Comparison of ENCODE assay signal across 17 cellular contexts in the genomic region with DNA sequence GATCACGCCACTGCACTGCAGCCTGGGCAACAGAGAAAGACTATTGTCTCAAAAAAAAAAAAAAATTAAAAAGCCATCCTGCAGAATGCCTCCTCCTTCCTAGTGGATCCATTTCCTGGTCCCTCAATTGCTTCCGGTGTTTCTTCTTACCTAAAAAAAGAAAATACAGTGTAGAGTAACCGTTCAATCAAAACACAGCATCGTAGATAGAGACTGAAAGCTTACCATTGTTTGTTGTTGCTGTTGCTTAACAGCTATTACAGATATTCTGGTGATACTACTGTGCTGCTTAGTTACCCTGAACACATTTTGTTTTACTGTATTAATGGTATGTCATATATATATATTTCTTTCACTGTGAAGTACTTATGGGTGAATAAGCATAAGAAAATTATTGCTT. TPM values are rescaled to one million over a fixed set of nuclear protein-coding genes. Genes with fewer than 3 reads are reported as not detected.
DNase-seq lines count a peak whose midpoint lies in the region; ATAC-seq, FAIRE-seq and TF ChIP-seq lines count a peak whose summit lies in the region.
"Had no signal": no experiment of that assay in that cellular context is flagged by ENCODE, and none has a peak within 500 bp of the region (broad histone marks: within the 10 kb centered on the region; RNA-seq: fewer than 3 reads in every experiment).

No MANE protein-coding gene starts in this region.

- no peaks in the 10 kb centered on the region for H3K9me3 Mint-ChIP-seq in activated naive CD4-positive, alpha-beta T cell treated with anti-CD3 and anti-CD28 coated beads, Interleukin-2, amount 10 ng/mL, durations not matched to agents 7 days and 5 days
- H3K9me3 Mint-ChIP-seq: CD4-positive, CD25-positive, alpha-beta regulatory T cell had no signal

- peak overlapping the region; percentile 30 for H3K9ac ChIP-seq in endothelial cell of umbilical vein (replicated peaks; ENCODE audit: extremely low read depth, insufficient read depth, low read length)
- H3K9ac ChIP-seq: BLaER1 treated with 17β-estradiol and CSF1 and Interleukin-3, amounts not matched to agents 10 nM and 100 nM; GM23248 had no signal

- 39 to 44% methylated on average over 4 of the region's 4 CpGs for WGBS in heart right ventricle, 2 donors

- H3K4me3 Mint-ChIP-seq in T-helper 17 cell: no peak overlapping the region
- no peak overlapping the region for H3K4me3 Mint-ChIP-seq in activated naive CD4-positive, alpha-beta T cell treated with anti-CD3 and anti-CD28 coated beads, Interleukin-2, amount 10 ng/mL, durations not matched to agents 7 days and 5 days
- H3K4me3 Mint-ChIP-seq: CD4-positive, CD25-positive, alpha-beta regulatory T cell had no signal

- H3K36me3 ChIP-seq in heart right ventricle (peaks cover 0 to 86% (median 25%) of the 10 kb centered on the region in 9 donors), right atrium auricular region (peaks cover 38% of the 10 kb centered on the region), endothelial cell of umbilical vein (ENCODE audit: control insufficient read depth in 2 of 2, extremely low read depth in 1 of 2, insufficient read depth in 2 of 2, low read length in 2 of 2) (peaks cover 0 to 6% of the 10 kb centered on the region in 2 experiments)

- intact Hi-C loops in heart right ventricle (cut with DNase I): no loop called here
- intact Hi-C loops in endothelial cell of umbilical vein (cut with micrococcal nuclease): loop anchor here (1.0 kb wide), 1 partner anchor 7 kb away; no protein-coding TSS in a partner anchor

- peak in 7 of 8 donors; percentile 34 to 74 (median 65) for ATAC-seq in heart right ventricle
- no peak for ATAC-seq in T-helper 17 cell
- ATAC-seq in GM19463 (IDR thresholded peaks at IDR 0.05; ENCODE audit: unreplicated experiment): no peak
- ATAC-seq: HCT116 had no signal

- BruUV-seq in endothelial cell of umbilical vein (replicated peaks; lab: Mats Ljungman, UMichigan): no TSS peak

- H3K4me2 ChIP-seq in endothelial cell of umbilical vein (ENCODE audit: insufficient read depth, low read length): no peak overlapping the region
- H3K4me2 ChIP-seq: BLaER1 treated with 17β-estradiol and CSF1 and Interleukin-3, amounts not matched to agents 10 nM and 100 nM had no signal

- peaks cover 3% of the 10 kb centered on the region for H4K20me1 ChIP-seq in endothelial cell of umbilical vein (replicated peaks; ENCODE audit: control insufficient read depth, extremely low read depth, insufficient read depth, low read length)

- FAIRE-seq in endothelial cell of umbilical vein (lab: Jason Lieb, UNC): no peak
- FAIRE-seq: GM12891, H54 had no signal

- CTCF ChIA-PET in endothelial cell of umbilical vein (lab: Charles Lee): interaction anchor here (1.0 kb wide), 1 partner anchor 28 kb away, joined by 3 read pairs; no protein-coding TSS in a partner anchor
- CTCF ChIA-PET in activated naive CD4-positive, alpha-beta T cell treated with anti-CD3 and anti-CD28 coated beads, Interleukin-2, amount 10 ng/mL, durations not matched to agents 7 days and 5 days (lab: Charles Lee): no interaction called here

- H3K4me3 ChIP-seq in heart right ventricle (no peak overlapping the region), right atrium auricular region (no peak overlapping the region), endothelial cell of umbilical vein (replicated peaks in 1 of 3; ENCODE audit: insufficient read depth in 1 of 3, low read depth in 1 of 3, low read length in 3 of 3) (no peak overlapping the region)
- H3K4me3 ChIP-seq: BLaER1 treated with 17β-estradiol and CSF1 and Interleukin-3, amounts not matched to agents 10 nM and 100 nM; GM23248 had no signal

- H3K36me3 Mint-ChIP-seq in T-helper 17 cell (ENCODE audit: low read depth): peaks cover 6% of the 10 kb centered on the region
- peaks cover 46% of the 10 kb centered on the region for H3K36me3 Mint-ChIP-seq in activated naive CD4-positive, alpha-beta T cell treated with anti-CD3 and anti-CD28 coated beads, Interleukin-2, amount 10 ng/mL, durations not matched to agents 7 days and 5 days

- no peak for TF ChIP-seq POLR2A in endothelial cell of umbilical vein (IDR thresholded peaks at IDR 0.05; ENCODE audit: low read depth, low read length)

- H3K9me1 ChIP-seq in endothelial cell of umbilical vein (replicated peaks; ENCODE audit: control insufficient read depth, extremely low read depth, insufficient read depth, low read length): no peaks in the 10 kb centered on the region

- POLR2A ChIA-PET in endothelial cell of umbilical vein (lab: Charles Lee): no interaction called here

- H2AFZ ChIP-seq in endothelial cell of umbilical vein (ENCODE audit: low read depth, low read length): no peak overlapping the region
- H2AFZ ChIP-seq: GM23248 had no signal

- peak overlapping the region; percentile 53 for H3K27ac Mint-ChIP-seq in T-helper 17 cell
- H3K27ac Mint-ChIP-seq in activated naive CD4-positive, alpha-beta T cell treated with anti-CD3 and anti-CD28 coated beads, Interleukin-2, amount 10 ng/mL, durations not matched to agents 7 days and 5 days: no peak overlapping the region
- H3K27ac Mint-ChIP-seq: CD4-positive, CD25-positive, alpha-beta regulatory T cell had no signal

- dilution Hi-C loops in endothelial cell of umbilical vein (cut with MboI; ENCODE audit: extremely low pct_ligation_motif_present, low sequenced_read_pairs): no loop called here

- H3K9me3 ChIP-seq in heart right ventricle (no peaks in the 10 kb centered on the region), right atrium auricular region (no peaks in the 10 kb centered on the region), T-helper 17 cell (ENCODE audit: control insufficient read depth, low read length, poor library complexity, severe bottlenecking) (no peaks in the 10 kb centered on the region), endothelial cell of umbilical vein (replicated peaks; ENCODE audit: control insufficient read depth, insufficient read depth, low read length) (no peaks in the 10 kb centered on the region)

- no peak for DNase-seq in heart right ventricle
- DNase-seq in right atrium auricular region (ENCODE audit: low spot score): no peak
- no peak for DNase-seq in T-helper 17 cell
- DNase-seq in endothelial cell of umbilical vein (ENCODE audit: low read depth, low spot score): peak; percentile 54
- DNase-seq in lung microvascular endothelial cell (ENCODE audit: low read depth in 2 of 2): peak; percentile 87 to 88
- DNase-seq in activated naive CD4-positive, alpha-beta T cell treated with anti-CD3 and anti-CD28 coated beads, Interleukin-2, amount 10 ng/mL, durations not matched to agents 7 days and 5 days: no peak
- DNase-seq in EL: no peak
- DNase-seq: ACHN; Calu3; CD4-positive, CD25-positive, alpha-beta regulatory T cell; DMS 273 treated with DMSO at 0.1 percent for 48 hours had no signal

- H3K27ac ChIP-seq in heart right ventricle (peak overlapping the region in 4 of 10 donors; percentile 13 to 52 (median 34)), right atrium auricular region (no peak overlapping the region), endothelial cell of umbilical vein (ENCODE audit: insufficient read depth, low read depth, low read length) (peak overlapping the region; percentile 7)
- H3K27ac ChIP-seq: BLaER1 treated with 17β-estradiol and CSF1 and Interleukin-3, amounts not matched to agents 10 nM and 100 nM; GM23248 had no signal

- no peak for TF ChIP-seq CTCF in heart right ventricle (IDR thresholded peaks at IDR 0.05)
- no peak for TF ChIP-seq CTCF in right atrium auricular region (IDR thresholded peaks at IDR 0.05)
- TF ChIP-seq CTCF in endothelial cell of umbilical vein (IDR thresholded peaks at IDR 0.05; ENCODE audit: extremely low read depth in 1 of 2, insufficient read depth in 1 of 2, low read depth in 1 of 2, low read length in 2 of 2): no peak

- H3K27me3 Mint-ChIP-seq in T-helper 17 cell: no peaks in the 10 kb centered on the region
- H3K27me3 Mint-ChIP-seq in activated naive CD4-positive, alpha-beta T cell treated with anti-CD3 and anti-CD28 coated beads, Interleukin-2, amount 10 ng/mL, durations not matched to agents 7 days and 5 days: no peaks in the 10 kb centered on the region
- H3K27me3 Mint-ChIP-seq: CD4-positive, CD25-positive, alpha-beta regulatory T cell had no signal

- H3K27me3 ChIP-seq in heart right ventricle (no peaks in the 10 kb centered on the region), right atrium auricular region (no peaks in the 10 kb centered on the region), endothelial cell of umbilical vein (ENCODE audit: control insufficient read depth in 2 of 2, insufficient read depth in 2 of 2, low read length in 2 of 2) (no peaks in the 10 kb centered on the region)
- H3K27me3 ChIP-seq: BLaER1 treated with 17β-estradiol and CSF1 and Interleukin-3, amounts not matched to agents 10 nM and 100 nM had no signal

- H3K79me2 ChIP-seq in endothelial cell of umbilical vein (ENCODE audit: control insufficient read depth, insufficient read depth, low read length): peaks cover 2% of the 10 kb centered on the region

- H3K4me1 ChIP-seq in heart right ventricle: peaks cover 4 to 37% (median 27%) of the 10 kb centered on the region in 9 donors
- peaks cover 0 to 22% of the 10 kb centered on the region in 2 donors for H3K4me1 ChIP-seq in right atrium auricular region
- peaks cover 27% of the 10 kb centered on the region for H3K4me1 ChIP-seq in endothelial cell of umbilical vein (ENCODE audit: control insufficient read depth, extremely low read depth, insufficient read depth, low read length)
- H3K4me1 ChIP-seq: BLaER1 treated with 17β-estradiol and CSF1 and Interleukin-3, amounts not matched to agents 10 nM and 100 nM had no signal

- H3K4me1 Mint-ChIP-seq in T-helper 17 cell: peaks cover 19% of the 10 kb centered on the region
- H3K4me1 Mint-ChIP-seq in activated naive CD4-positive, alpha-beta T cell treated with anti-CD3 and anti-CD28 coated beads, Interleukin-2, amount 10 ng/mL, durations not matched to agents 7 days and 5 days: no peaks in the 10 kb centered on the region

TF ChIP-seq in endothelial cell of umbilical vein, 7 proteins besides CTCF, POLR2A, EP300 and RAD21 (continues in another document):
- TF ChIP-seq EZH2 (IDR thresholded peaks at IDR 0.05; ENCODE audit: borderline replicate concordance, low read depth, low read length, severe bottlenecking): no peak
- no peak for TF ChIP-seq FOS (IDR thresholded peaks at IDR 0.05; ENCODE audit: borderline replicate concordance, insufficient read depth, low read length)

RNA-seq across cellular contexts. Expression of a gene that starts 36.8 kb away (rescaled TPM):
- total RNA-seq in heart right ventricle (100 to 1,000 TPM; 132 to 214 (median 187) TPM), right atrium auricular region (100 to 1,000 TPM in 1 of 2 donors, 10 to 100 TPM in 1; 96.3 to 144 TPM), T-helper 17 cell (10 to 100 TPM; 62.4 to 66.5 TPM), endothelial cell of umbilical vein (58.3 and 69.6 TPM in 2 replicates), lung microvascular endothelial cell (27.0 and 40.1 TPM in 2 replicates)
- polyA plus RNA-seq in heart right ventricle (10 to 100 TPM; 36.7 to 74.0 TPM), endothelial cell of umbilical vein (5.1 and 7.6 TPM in 2 replicates)
- polyA plus RNA-seq in endothelial cell of umbilical vein (2011; cell fraction: cytosol; rRNA removed): 11.5 and 11.6 TPM in 2 replicates
- 21.1 and 22.6 TPM in 2 replicates for polyA plus RNA-seq in endothelial cell of umbilical vein (2011; cell fraction: nucleus; rRNA removed)
- polyA plus RNA-seq in endothelial cell of umbilical vein (2012): 34.4 and 44.7 TPM in 2 replicates
- 25.6 and 32.8 TPM in 2 replicates for polyA minus RNA-seq in endothelial cell of umbilical vein
- 17.8 TPM for polyA minus RNA-seq in endothelial cell of umbilical vein (2011; cell fraction: cytosol; rRNA and poly(A)+ RNA removed)
- polyA minus RNA-seq in endothelial cell of umbilical vein (2011; cell fraction: nucleus; rRNA and poly(A)+ RNA removed): 46.5 and 54.7 TPM in 2 replicates

Comparison
In these comparisons a context has a peak if more than half of its experiments do, and no peak if none do; other contexts are left out.
1. ATAC-seq: peak in heart right ventricle (7 of 8); none in T-helper 17 cell (single experiment) and GM19463 (single experiment).
2. DNase-seq: peak in endothelial cell of umbilical vein (single experiment) and lung microvascular endothelial cell (2 of 2); none in heart right ventricle (0 of 2), right atrium auricular region (single experiment), T-helper 17 cell (0 of 3), activated naive CD4-positive, alpha-beta T cell treated with anti-CD3 and anti-CD28 coated beads, Interleukin-2, amount 10 ng/mL, durations not matched to agents 7 days and 5 days (single experiment) and EL (single experiment).